9 cellular contexts compared by ENCODE assay signal in genomic region chr9:95171001-95171400, GRCh38.
DNase-seq lines count a peak whose midpoint lies in the region; ATAC-seq lines count a peak whose summit lies in the region.
"Had no signal": no experiment of that assay in that cellular context is flagged by ENCODE, and none has a peak within 500 bp of the region (broad histone marks: within the 10 kb centered on the region; RNA-seq: fewer than 3 reads in every experiment).

No MANE protein-coding gene starts in this region.

- CTCF ChIA-PET in activated naive CD4-positive, alpha-beta T cell treated with anti-CD3 and anti-CD28 coated beads for 36 hours (lab: Charles Lee), result no interaction called here

- no peaks in the 10 kb centered on the region for H3K9me3 Mint-ChIP-seq in activated naive CD4-positive, alpha-beta T cell treated with anti-CD3 and anti-CD28 coated beads for 36 hours
- H3K9me3 Mint-ChIP-seq in stimulated activated naive CD8-positive, alpha-beta T cell treated with anti-CD3 and anti-CD28 coated beads, Interleukin-15, Interleukin-2, amounts not matched to agents 100 ng/mL and 50 ng/mL, for 24 hours, result peaks cover 6% of the 10 kb centered on the region
- H3K9me3 Mint-ChIP-seq: memory B cell had no signal

- H3K27ac Mint-ChIP-seq in activated naive CD4-positive, alpha-beta T cell treated with anti-CD3 and anti-CD28 coated beads for 36 hours, result peak overlapping the region; percentile 36
- peak overlapping the region; percentile 2 for H3K27ac Mint-ChIP-seq in stimulated activated naive CD8-positive, alpha-beta T cell treated with anti-CD3 and anti-CD28 coated beads, Interleukin-15, Interleukin-2, amounts not matched to agents 100 ng/mL and 50 ng/mL, for 24 hours
- H3K27ac Mint-ChIP-seq: memory B cell had no signal

- ATAC-seq in HG03139 (IDR thresholded peaks at IDR 0.05; ENCODE audit: unreplicated experiment), result no peak

- no peaks in the 10 kb centered on the region for H3K27me3 Mint-ChIP-seq in activated naive CD4-positive, alpha-beta T cell treated with anti-CD3 and anti-CD28 coated beads for 36 hours (ENCODE audit: low read depth)
- no peaks in the 10 kb centered on the region for H3K27me3 Mint-ChIP-seq in stimulated activated naive CD8-positive, alpha-beta T cell treated with anti-CD3 and anti-CD28 coated beads, Interleukin-15, Interleukin-2, amounts not matched to agents 100 ng/mL and 50 ng/mL, for 24 hours
- H3K27me3 Mint-ChIP-seq: memory B cell had no signal

- H3K36me3 Mint-ChIP-seq in activated naive CD4-positive, alpha-beta T cell treated with anti-CD3 and anti-CD28 coated beads for 36 hours (ENCODE audit: low read depth), result peaks cover 35% of the 10 kb centered on the region
- peaks cover 32% of the 10 kb centered on the region for H3K36me3 Mint-ChIP-seq in stimulated activated naive CD8-positive, alpha-beta T cell treated with anti-CD3 and anti-CD28 coated beads, Interleukin-15, Interleukin-2, amounts not matched to agents 100 ng/mL and 50 ng/mL, for 24 hours (ENCODE audit: low read depth)

- H3K4me3 Mint-ChIP-seq in activated naive CD4-positive, alpha-beta T cell treated with anti-CD3 and anti-CD28 coated beads for 36 hours, result no peak overlapping the region
- H3K4me3 Mint-ChIP-seq in stimulated activated naive CD8-positive, alpha-beta T cell treated with anti-CD3 and anti-CD28 coated beads, Interleukin-15, Interleukin-2, amounts not matched to agents 100 ng/mL and 50 ng/mL, for 24 hours, result no peak overlapping the region
- H3K4me3 Mint-ChIP-seq: memory B cell had no signal

- H3K4me1 Mint-ChIP-seq in activated naive CD4-positive, alpha-beta T cell treated with anti-CD3 and anti-CD28 coated beads for 36 hours (ENCODE audit: low read depth), result peaks cover 10% of the 10 kb centered on the region
- peaks cover 23% of the 10 kb centered on the region for H3K4me1 Mint-ChIP-seq in stimulated activated naive CD8-positive, alpha-beta T cell treated with anti-CD3 and anti-CD28 coated beads, Interleukin-15, Interleukin-2, amounts not matched to agents 100 ng/mL and 50 ng/mL, for 24 hours (ENCODE audit: low read depth)
- H3K4me1 Mint-ChIP-seq: memory B cell had no signal

- DNase-seq in activated naive CD4-positive, alpha-beta T cell treated with anti-CD3 and anti-CD28 coated beads for 36 hours, result peak; percentile 12
- no peak for DNase-seq in activated naive CD4-positive, alpha-beta T cell treated with anti-CD3 and anti-CD28 coated beads, Interleukin-2, amount 50 U/mL, for 16 hours
- DNase-seq in NCI-H524 treated with DMSO at 0.1 percent for 48 hours (lab: John Stamatoyannopoulos, UW), result peak; percentile 54
- DNase-seq in dedifferentiated amniotic fluid mesenchymal stem cell (ENCODE audit: extremely low spot score), result peak; percentile 22
- DNase-seq in Ammon's horn (ENCODE audit: low spot score), result no peak
- DNase-seq in cerebellar nuclear complex (lab: John Stamatoyannopoulos, UW), result no peak

- intact Hi-C loops in activated naive CD4-positive, alpha-beta T cell treated with anti-CD3 and anti-CD28 coated beads for 36 hours (cut with micrococcal nuclease), result no loop called here

Comparison
In these comparisons a context has a peak if more than half of its experiments do, and no peak if none do; other contexts are left out.
1. DNase-seq: peak in activated naive CD4-positive, alpha-beta T cell treated with anti-CD3 and anti-CD28 coated beads for 36 hours (single experiment), NCI-H524 treated with DMSO at 0.1 percent for 48 hours (single experiment) and dedifferentiated amniotic fluid mesenchymal stem cell (single experiment); none in activated naive CD4-positive, alpha-beta T cell treated with anti-CD3 and anti-CD28 coated beads, Interleukin-2, amount 50 U/mL, for 16 hours (single experiment), Ammon's horn (single experiment) and cerebellar nuclear complex (0 of 2).